Comparison of ENCODE assay signal across 17 cellular contexts in the genomic region with DNA sequence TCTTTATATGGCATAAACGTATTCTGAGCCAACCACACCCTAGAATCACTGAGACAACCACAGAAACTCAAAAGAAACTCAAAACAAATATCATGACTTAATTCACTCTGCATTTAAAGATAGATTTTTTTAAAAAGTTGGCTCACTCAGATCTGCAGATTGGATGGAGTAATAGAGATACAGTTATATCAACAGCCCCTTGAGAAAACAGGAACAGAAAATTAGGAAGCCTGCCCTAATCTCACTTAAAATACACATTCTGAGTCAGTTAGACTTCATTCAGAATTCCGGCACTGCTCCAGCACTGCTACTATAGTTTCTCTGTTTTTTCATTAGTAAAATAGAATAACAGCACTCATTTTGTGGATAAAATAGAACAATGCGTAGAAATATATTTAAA.
DNase-seq lines count a peak whose midpoint lies in the region; ATAC-seq, FAIRE-seq and TF ChIP-seq lines count a peak whose summit lies in the region.
"Had no signal": no experiment of that assay in that cellular context is flagged by ENCODE, and none has a peak within 500 bp of the region (broad histone marks: within the 10 kb centered on the region; RNA-seq: fewer than 3 reads in every experiment).

No MANE protein-coding gene starts in this region.

- 38% methylated on average over 3 of the region's 3 CpGs for WGBS in GM12878 (ENCODE audit: insufficient coverage, insufficient replicate concordance, low lambda C conversion rate, missing lambda C conversion rate)

- no peak overlapping the region for H3K4me3 ChIP-seq in GM12878
- H3K4me3 ChIP-seq in kidney (ENCODE audit: low read length in 2 of 2) = no peak overlapping the region

- no peak overlapping the region for H2AFZ ChIP-seq in GM12878 (ENCODE audit: control insufficient read depth, low read depth, low read length)

- no peak overlapping the region for H3K4me2 ChIP-seq in GM12878 (ENCODE audit: control insufficient read depth, insufficient read depth)

- TF ChIP-seq CTCF in GM12878 (IDR thresholded peaks at IDR 0.05 in 2 of 3, conservative IDR thresholded peaks at IDR 0.05 in 1 of 3; ENCODE audit: control insufficient read depth in 2 of 3, extremely low read depth in 1 of 3, insufficient read depth in 1 of 3, low read depth in 3 of 3, low read length in 3 of 3) (no peak), GM10248 (IDR thresholded peaks at IDR 0.05; ENCODE audit: control extremely low read depth, extremely low read depth, low read depth, missing control alignments) (no peak), kidney (IDR thresholded peaks at IDR 0.05; ENCODE audit: borderline replicate concordance, extremely low read depth, insufficient read depth) (no peak)

- TF ChIP-seq EP300 in GM12878 (IDR thresholded peaks at IDR 0.05; ENCODE audit: borderline replicate concordance in 1 of 2, control insufficient read depth in 1 of 2, low read depth in 2 of 2, low read length in 2 of 2) = no peak

- H3K9me3 ChIP-seq in GM12878 (replicated peaks; ENCODE audit: control insufficient read depth, insufficient read depth, low read length) (no peaks in the 10 kb centered on the region), kidney (ENCODE audit: control insufficient read depth in 1 of 2, low read length in 2 of 2) (no peaks in the 10 kb centered on the region)

- DNase-seq in Right ventricle myocardium inferior (ENCODE audit: missing footprints) = no peak
- no peak for DNase-seq in cardiac septum (ENCODE audit: low spot score)
- DNase-seq in MV-4-11 (lab: John Stamatoyannopoulos, UW) = peak; percentile 92
- no peak for DNase-seq in GM12878 (ENCODE audit: low read depth, low spot score)
- DNase-seq in stromal cell of bone marrow (ENCODE audit: low read depth) = peak; percentile 58
- DNase-seq in dermis blood vessel endothelial cell = no peak
- DNase-seq in GM10248 (ENCODE audit: extremely low spot score) = no peak
- no peak for DNase-seq in kidney
- DNase-seq: 8988T; activated CD8-positive, alpha-beta memory T cell treated with anti-CD3 and anti-CD28 coated beads, Interleukin-2, amount 10 ng/mL, durations not matched to agents 7 days and 5 days; activated gamma-delta T cell treated with Interleukin-2 at 50 U/mL for 16 hours; NCI-H2227 treated with DMSO at 0.1 percent for 48 hours; stimulated activated CD4-positive, alpha-beta T cell treated with anti-CD3 and anti-CD28 coated beads, Interleukin-15, amount 100 ng/mL, for 24 hours; substantia nigra had no signal

- intact Hi-C loops in Right ventricle myocardium inferior (cut with DNase I) = no loop called here
- intact Hi-C loops in cardiac septum (cut with DNase I) = no loop called here
- intact Hi-C loops in GM12878 (cut with micrococcal nuclease; ENCODE audit: unreplicated experiment) = no loop called here
- intact Hi-C loops in kidney (cut with DNase I) = no loop called here

- no peak for TF ChIP-seq POLR2A in GM12878 (IDR thresholded peaks at IDR 0.05; ENCODE audit: low read depth, low read length)

- in situ Hi-C loops in GM12878 (cut with MboI) = no loop called here

- H3K27ac ChIP-seq in GM12878 (ENCODE audit: control insufficient read depth, insufficient read depth) = no peak overlapping the region
- H3K27ac ChIP-seq in kidney (ENCODE audit: low read depth in 2 of 2, low read length in 2 of 2) = no peak overlapping the region
- H3K27ac ChIP-seq: C4-2B had no signal

- ATAC-seq in Right ventricle myocardium inferior = peak; percentile 73
- peak; percentile 61 for ATAC-seq in GM12878
- ATAC-seq: activated CD8-positive, alpha-beta memory T cell treated with anti-CD3 and anti-CD28 coated beads, Interleukin-2, amount 10 ng/mL, durations not matched to agents 7 days and 5 days; esophagus mucosa had no signal

- BruUV-seq in GM12878 (replicated peaks; lab: Mats Ljungman, UMichigan) = no TSS peak

- no peaks in the 10 kb centered on the region for H3K27me3 ChIP-seq in GM12878 (replicated peaks in 1 of 2; ENCODE audit: control insufficient read depth in 2 of 2, insufficient read depth in 2 of 2, low read length in 1 of 2)

- RAD21 ChIA-PET in GM12878 (lab: Charles Lee; ENCODE audit: unreplicated experiment) = no interaction called here

- H4K20me1 ChIP-seq in GM12878 (ENCODE audit: control insufficient read depth, insufficient read depth) = no peaks in the 10 kb centered on the region

- SMC1A ChIA-PET in GM12878 (lab: Charles Lee; ENCODE audit: uncharacterized antibody, unreplicated experiment) = interaction anchor here (0.6 kb wide), 1 partner anchor 56 kb away, joined by 4 read pairs; no protein-coding TSS in a partner anchor

- H3K4me1 ChIP-seq in GM12878 (ENCODE audit: control insufficient read depth, insufficient read depth, low read length) (no peaks in the 10 kb centered on the region), kidney (ENCODE audit: control insufficient read depth in 1 of 2, insufficient read depth in 1 of 2, low read depth in 1 of 2, low read length in 2 of 2) (no peaks in the 10 kb centered on the region)

- no peak for TF ChIP-seq RAD21 in GM12878 (IDR thresholded peaks at IDR 0.05; ENCODE audit: insufficient read depth, low read depth, low read length)

- H3K36me3 ChIP-seq in GM12878 (ENCODE audit: control insufficient read depth in 2 of 2, insufficient read depth in 2 of 2, low read length in 1 of 2) (no peaks in the 10 kb centered on the region), kidney (ENCODE audit: control insufficient read depth in 1 of 2, insufficient read depth in 2 of 2, low read length in 2 of 2) (no peaks in the 10 kb centered on the region)

- H3K9ac ChIP-seq in GM12878 (ENCODE audit: control insufficient read depth, insufficient read depth, low read length) (no peak overlapping the region), kidney (ENCODE audit: low read length in 2 of 2) (no peak overlapping the region)

- FAIRE-seq in GM12878 (lab: Jason Lieb, UNC) (no peak), kidney (lab: Jason Lieb, UNC) (no peak)
- FAIRE-seq: astrocyte had no signal

- CTCF ChIA-PET in GM12878 (lab: Yijun Ruan, JAX) (no interaction called here), GM10248 (lab: Yijun Ruan, JAX) (no interaction called here)

- POLR2A ChIA-PET in GM12878 (lab: Charles Lee) = no interaction called here
- POLR2A ChIA-PET in GM10248 (lab: Yijun Ruan, JAX) = no interaction called here

- H3K79me2 ChIP-seq in GM12878 (ENCODE audit: control insufficient read depth, insufficient read depth, low read length) = no peaks in the 10 kb centered on the region

TF ChIP-seq in GM12878, 131 proteins besides CTCF, POLR2A, EP300 and RAD21:
- TF ChIP-seq, protein P1, sequence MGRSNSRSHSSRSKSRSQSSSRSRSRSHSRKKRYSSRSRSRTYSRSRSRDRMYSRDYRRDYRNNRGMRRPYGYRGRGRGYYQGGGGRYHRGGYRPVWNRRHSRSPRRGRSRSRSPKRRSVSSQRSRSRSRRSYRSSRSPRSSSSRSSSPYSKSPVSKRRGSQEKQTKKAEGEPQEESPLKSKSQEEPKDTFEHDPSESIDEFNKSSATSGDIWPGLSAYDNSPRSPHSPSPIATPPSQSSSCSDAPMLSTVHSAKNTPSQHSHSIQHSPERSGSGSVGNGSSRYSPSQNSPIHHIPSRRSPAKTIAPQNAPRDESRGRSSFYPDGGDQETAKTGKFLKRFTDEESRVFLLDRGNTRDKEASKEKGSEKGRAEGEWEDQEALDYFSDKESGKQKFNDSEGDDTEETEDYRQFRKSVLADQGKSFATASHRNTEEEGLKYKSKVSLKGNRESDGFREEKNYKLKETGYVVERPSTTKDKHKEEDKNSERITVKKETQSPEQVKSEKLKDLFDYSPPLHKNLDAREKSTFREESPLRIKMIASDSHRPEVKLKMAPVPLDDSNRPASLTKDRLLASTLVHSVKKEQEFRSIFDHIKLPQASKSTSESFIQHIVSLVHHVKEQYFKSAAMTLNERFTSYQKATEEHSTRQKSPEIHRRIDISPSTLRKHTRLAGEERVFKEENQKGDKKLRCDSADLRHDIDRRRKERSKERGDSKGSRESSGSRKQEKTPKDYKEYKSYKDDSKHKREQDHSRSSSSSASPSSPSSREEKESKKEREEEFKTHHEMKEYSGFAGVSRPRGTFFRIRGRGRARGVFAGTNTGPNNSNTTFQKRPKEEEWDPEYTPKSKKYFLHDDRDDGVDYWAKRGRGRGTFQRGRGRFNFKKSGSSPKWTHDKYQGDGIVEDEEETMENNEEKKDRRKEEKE (IDR thresholded peaks at IDR 0.05) = no peak
- TF ChIP-seq SPI1 (IDR thresholded peaks at IDR 0.05; ENCODE audit: borderline replicate concordance, insufficient read depth, low read depth, low read length) (peak; percentile 62; the same call in 1 of the 2 replicates), ZNF384 (IDR thresholded peaks at IDR 0.05; ENCODE audit: borderline replicate concordance, low read depth, low read length) (no peak), ZNF274 (IDR thresholded peaks at IDR 0.05; ENCODE audit: insufficient read depth, insufficient read length) (no peak), JUNB (IDR thresholded peaks at IDR 0.05) (peak; percentile 22; the same call in 1 of the 2 replicates), RUNX3 (IDR thresholded peaks at IDR 0.05; ENCODE audit: low read length) (peak; percentile 29; the same call in 1 of the 2 replicates)

Comparison
In these comparisons a context has a peak if more than half of its experiments do, and no peak if none do; other contexts are left out.
1. DNase-seq: peak in MV-4-11 (single experiment) and stromal cell of bone marrow (single experiment); none in Right ventricle myocardium inferior (single experiment), cardiac septum (single experiment), GM12878 (single experiment), dermis blood vessel endothelial cell (single experiment), GM10248 (single experiment) and kidney (single experiment).